In the genomic region with DNA sequence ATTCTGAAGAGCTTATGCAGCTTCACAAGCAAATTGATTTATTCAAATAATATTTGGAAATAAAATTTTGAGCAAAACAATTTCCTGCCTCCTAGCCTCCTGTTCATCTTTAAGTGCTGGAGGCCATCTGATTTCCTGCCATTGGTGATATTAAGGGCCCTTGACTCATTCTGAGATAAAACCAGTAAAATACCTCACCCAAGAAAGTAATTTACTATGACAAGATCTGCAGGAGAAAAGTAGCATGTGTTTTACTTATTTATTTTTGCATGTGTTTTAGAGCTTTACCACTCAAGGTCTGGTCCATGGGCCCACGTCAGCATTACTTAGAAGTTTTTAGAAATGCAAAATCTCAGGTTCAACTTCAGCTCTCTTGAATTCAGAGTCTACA, we compare ENCODE assay signal across 24 cellular contexts.
DNase-seq lines count a peak whose midpoint lies in the region; ATAC-seq, FAIRE-seq and TF ChIP-seq lines count a peak whose summit lies in the region.
"Had no signal": no experiment of that assay in that cellular context is flagged by ENCODE, and none has a peak within 500 bp of the region (broad histone marks: within the 10 kb centered on the region; RNA-seq: fewer than 3 reads in every experiment).

No MANE protein-coding gene starts in this region.

- H3K9ac ChIP-seq in astrocyte (ENCODE audit: low read length) = no peak overlapping the region

- H3K79me2 ChIP-seq in astrocyte (ENCODE audit: insufficient read depth, low read length) = no peaks in the 10 kb centered on the region

- no peaks in the 10 kb centered on the region for H4K20me1 ChIP-seq in astrocyte (ENCODE audit: insufficient read depth, low read length)

- TF ChIP-seq CTCF in astrocyte (IDR thresholded peaks at IDR 0.05; ENCODE audit: insufficient read depth, low read depth, low read length) (no peak), mesothelial cell of epicardium (IDR thresholded peaks at IDR 0.05; ENCODE audit: unreplicated experiment) (no peak), uterus (IDR thresholded peaks at IDR 0.05) (no peak), GM13977 (IDR thresholded peaks at IDR 0.05; ENCODE audit: extremely low read depth, insufficient read depth, missing control alignments) (no peak)

- H3K36me3 Mint-ChIP-seq in astrocyte (ENCODE audit: low read depth, unreplicated experiment) (no peaks in the 10 kb centered on the region), mesothelial cell of epicardium (peaks cover 12% of the 10 kb centered on the region)
- H3K36me3 Mint-ChIP-seq: IgD-negative memory B cell, T-cell had no signal

- no peaks in the 10 kb centered on the region for H3K36me3 ChIP-seq in astrocyte (ENCODE audit: insufficient read depth, low read length)
- no peaks in the 10 kb centered on the region for H3K36me3 ChIP-seq in uterus
- H3K36me3 ChIP-seq: BE2C had no signal

- intact Hi-C loops in uterus (cut with DNase I; ENCODE audit: low total_unique reads) = no loop called here

- peak overlapping the region; percentile 3 for H3K4me2 ChIP-seq in astrocyte (ENCODE audit: low read length)

- H3K27ac Mint-ChIP-seq in astrocyte (ENCODE audit: unreplicated experiment) = no peak overlapping the region
- H3K27ac Mint-ChIP-seq in mesothelial cell of epicardium = peak overlapping the region; percentile 28
- H3K27ac Mint-ChIP-seq: IgD-negative memory B cell, T-cell had no signal

- FAIRE-seq in astrocyte (lab: Jason Lieb, UNC) = no peak
- FAIRE-seq: A204.1, G401.6, GM12892, GM18507 had no signal

- H3K9me3 ChIP-seq in astrocyte (ENCODE audit: insufficient read depth, low read depth, low read length) = no peaks in the 10 kb centered on the region
- no peaks in the 10 kb centered on the region for H3K9me3 ChIP-seq in uterus
- H3K9me3 ChIP-seq: BE2C had no signal

- H3K4me3 Mint-ChIP-seq in astrocyte (ENCODE audit: unreplicated experiment) = no peak overlapping the region
- no peak overlapping the region for H3K4me3 Mint-ChIP-seq in mesothelial cell of epicardium
- H3K4me3 Mint-ChIP-seq: IgD-negative memory B cell, T-cell had no signal

- H3K4me1 Mint-ChIP-seq in astrocyte (ENCODE audit: low read depth, unreplicated experiment) (peaks cover 8% of the 10 kb centered on the region), mesothelial cell of epicardium (peaks cover 42% of the 10 kb centered on the region)
- H3K4me1 Mint-ChIP-seq: IgD-negative memory B cell, T-cell had no signal

- H3K9me3 Mint-ChIP-seq in astrocyte (ENCODE audit: unreplicated experiment) = no peaks in the 10 kb centered on the region
- peaks cover 11% of the 10 kb centered on the region for H3K9me3 Mint-ChIP-seq in mesothelial cell of epicardium

- H2AFZ ChIP-seq in astrocyte (ENCODE audit: low read depth, low read length) = no peak overlapping the region

- no peak for TF ChIP-seq POLR2A in uterus (IDR thresholded peaks at IDR 0.05)

- H3K4me3 ChIP-seq in astrocyte (ENCODE audit: insufficient read depth, low read depth, low read length) (no peak overlapping the region), uterus (no peak overlapping the region)

- no peak for ATAC-seq in HG02938 (IDR thresholded peaks at IDR 0.05; ENCODE audit: unreplicated experiment)
- ATAC-seq: T-cell had no signal

- H3K27ac ChIP-seq in astrocyte (ENCODE audit: low read depth, low read length) (no peak overlapping the region), uterus (no peak overlapping the region)
- H3K27ac ChIP-seq: RWPE1 had no signal

- DNase-seq in ELR (ENCODE audit: low read depth) (peak; percentile 73), NCI-H226 (peak; percentile 19), astrocyte (ENCODE audit: low read depth) (peak; percentile 53), mesothelial cell of epicardium (ENCODE audit: low spot score in 2 of 2, unreplicated experiment in 2 of 2) (no peak), NCI-H1105 (lab: John Stamatoyannopoulos, UW) (no peak), uterus (no peak), GM13977 (ENCODE audit: low spot score) (no peak)
- DNase-seq: BE2C, COR-L47, DMS79 treated with DMSO at 0.1 percent for 48 hours, H7, NCI-H1436, NCI-H187 treated with DMSO at 0.1 percent for 48 hours, NCI-H510A treated with DMSO at 0.1 percent for 48 hours, NCI-H748 treated with DMSO at 0.1 percent for 48 hours, SHP77 treated with DMSO at 0.1 percent for 48 hours, T-cell had no signal

- in situ Hi-C loops in GM13977 (cut with MboI; ENCODE audit: low pct_unique_long_range_greater_than_20kb, low sequenced_read_pairs, unreplicated experiment) = no loop called here

- H3K4me1 ChIP-seq in astrocyte (ENCODE audit: insufficient read depth, low read length) = peaks cover 7% of the 10 kb centered on the region
- peaks cover 0 to 2% of the 10 kb centered on the region in 2 donors for H3K4me1 ChIP-seq in uterus

- H3K27me3 Mint-ChIP-seq in astrocyte (ENCODE audit: low read depth, unreplicated experiment) = no peaks in the 10 kb centered on the region
- no peaks in the 10 kb centered on the region for H3K27me3 Mint-ChIP-seq in mesothelial cell of epicardium (ENCODE audit: low read depth)
- H3K27me3 Mint-ChIP-seq: IgD-negative memory B cell had no signal

- H3K27me3 ChIP-seq in astrocyte (ENCODE audit: insufficient read depth, low read length) = no peaks in the 10 kb centered on the region
- H3K27me3 ChIP-seq in uterus = no peaks in the 10 kb centered on the region
- H3K27me3 ChIP-seq: BE2C had no signal

Comparison
In these comparisons a context has a peak if more than half of its experiments do, and no peak if none do; other contexts are left out.
1. DNase-seq: peak in ELR (single experiment), NCI-H226 (single experiment) and astrocyte (single experiment); none in mesothelial cell of epicardium (0 of 2), NCI-H1105 (single experiment), uterus (0 of 2) and GM13977 (single experiment).